In genomic region chr4:165208322-165208652, GRCh38 we compare ENCODE assay signal across 8 cellular contexts. TPM values are rescaled to one million over a fixed set of nuclear protein-coding genes. Genes with fewer than 3 reads are reported as not detected.
A peak's percentile ranks its signal among the peaks of the same experiment; 100 is the strongest.
DNase-seq lines count a peak whose midpoint lies in the region; ATAC-seq and TF ChIP-seq lines count a peak whose summit lies in the region.

No MANE protein-coding gene starts in this region.

- TF ChIP-seq CTCF in activated B cell treated with CpG ODN at 0.5 μM for 24 hours (IDR thresholded peaks at IDR 0.05) = no peak

- DNase-seq in NCI-H345 treated with DMSO at 0.1 percent for 48 hours (lab: John Stamatoyannopoulos, UW; ENCODE audit: unreplicated experiment) (peak; percentile 20), NCI-H345 (lab: John Stamatoyannopoulos, UW) (no peak), activated B cell treated with CpG ODN at 0.5 μM for 24 hours (no peak), iPS DF 6.9 (ENCODE audit: low read depth, low spot score) (no peak), 8988T (no peak), DMS53 (lab: John Stamatoyannopoulos, UW) (no peak), cortex of kidney (lab: John Stamatoyannopoulos, UW) (no peak)
- no peak for DNase-seq in stimulated activated naive B cell treated with anti-CD40 and anti-IgM and Interleukin-4, amounts not matched to agents 10 μg/mL and 1 μg/mL and 100 μg/mL, for 72 hours

- H3K9me3 ChIP-seq in iPS DF 6.9 (ENCODE audit: control insufficient read depth, insufficient read depth, low read length) = no peaks in the 10 kb centered on the region

- POLR2A ChIA-PET in activated B cell treated with CpG ODN at 0.5 μM for 24 hours (lab: Charles Lee) = interaction anchor here (1.2 to 1.8 kb wide), 2 partner anchors 95 to 119 kb away, joined by 4 to 16 read pairs; partner anchors contain the start of genes MSMO1 and TMEM192

- ATAC-seq in activated B cell treated with CpG ODN at 0.5 μM for 24 hours (ENCODE audit: low read depth) = no peak
- no peak for ATAC-seq in stimulated activated naive B cell treated with anti-CD40 and anti-IgM and Interleukin-4, amounts not matched to agents 10 μg/mL and 1 μg/mL and 100 μg/mL, for 72 hours (replicated peaks)

- H3K4me1 Mint-ChIP-seq in activated B cell treated with CpG ODN at 0.5 μM for 24 hours = peaks cover 80% of the 10 kb centered on the region
- peaks cover 54 to 81% of the 10 kb centered on the region in 2 donors for H3K4me1 Mint-ChIP-seq in stimulated activated naive B cell treated with anti-CD40 and anti-IgM and Interleukin-4, amounts not matched to agents 10 μg/mL and 1 μg/mL and 100 μg/mL, for 72 hours

- H3K36me3 ChIP-seq in iPS DF 6.9 (ENCODE audit: control insufficient read depth, insufficient read depth, low read length) = no peaks in the 10 kb centered on the region; the same call in 1 of the 2 replicates

- no peaks in the 10 kb centered on the region for H3K27me3 Mint-ChIP-seq in activated B cell treated with CpG ODN at 0.5 μM for 24 hours
- no peaks in the 10 kb centered on the region for H3K27me3 Mint-ChIP-seq in stimulated activated naive B cell treated with anti-CD40 and anti-IgM and Interleukin-4, amounts not matched to agents 10 μg/mL and 1 μg/mL and 100 μg/mL, for 72 hours

- intact Hi-C loops in activated B cell treated with CpG ODN at 0.5 μM for 24 hours (cut with micrococcal nuclease) = loop anchor here (10.0 kb wide), 1 partner anchor 47 kb away; no protein-coding TSS in a partner anchor

- no peaks in the 10 kb centered on the region for H3K27me3 ChIP-seq in iPS DF 6.9 (ENCODE audit: control insufficient read depth, insufficient read depth, low read length)

- peak overlapping the region; percentile 88 for H3K27ac Mint-ChIP-seq in activated B cell treated with CpG ODN at 0.5 μM for 24 hours
- H3K27ac Mint-ChIP-seq in stimulated activated naive B cell treated with anti-CD40 and anti-IgM and Interleukin-4, amounts not matched to agents 10 μg/mL and 1 μg/mL and 100 μg/mL, for 72 hours = peak overlapping the region; percentile 90

- WGBS in iPS DF 6.9 (ENCODE audit: insufficient coverage, insufficient read length) = no CpG with 5 or more reads among the region's 10 CpGs

- H3K9me3 Mint-ChIP-seq in activated B cell treated with CpG ODN at 0.5 μM for 24 hours = no peaks in the 10 kb centered on the region
- H3K9me3 Mint-ChIP-seq in stimulated activated naive B cell treated with anti-CD40 and anti-IgM and Interleukin-4, amounts not matched to agents 10 μg/mL and 1 μg/mL and 100 μg/mL, for 72 hours = no peaks in the 10 kb centered on the region

- H3K4me3 Mint-ChIP-seq in activated B cell treated with CpG ODN at 0.5 μM for 24 hours = peak overlapping the region; percentile 90
- H3K4me3 Mint-ChIP-seq in stimulated activated naive B cell treated with anti-CD40 and anti-IgM and Interleukin-4, amounts not matched to agents 10 μg/mL and 1 μg/mL and 100 μg/mL, for 72 hours = peak overlapping the region; percentile 70 to 84

- peaks cover 3% of the 10 kb centered on the region for H3K36me3 Mint-ChIP-seq in activated B cell treated with CpG ODN at 0.5 μM for 24 hours (ENCODE audit: low read depth)
- H3K36me3 Mint-ChIP-seq in stimulated activated naive B cell treated with anti-CD40 and anti-IgM and Interleukin-4, amounts not matched to agents 10 μg/mL and 1 μg/mL and 100 μg/mL, for 72 hours = peaks cover 0 to 2% of the 10 kb centered on the region in 2 donors

- peak overlapping the region; percentile 71; the same call in 1 of the 2 replicates for H3K4me3 ChIP-seq in iPS DF 6.9 (ENCODE audit: low read length)

- CTCF ChIA-PET in activated B cell treated with CpG ODN at 0.5 μM for 24 hours (lab: Charles Lee) = interaction anchor here (0.7 to 1.2 kb wide), 2 partner anchors 14 to 109 kb away, joined by 3 read pairs; no protein-coding TSS in a partner anchor

- no peak overlapping the region for H3K27ac ChIP-seq in iPS DF 6.9 (ENCODE audit: low read length)

- H3K4me1 ChIP-seq in iPS DF 6.9 (ENCODE audit: control insufficient read depth, insufficient read depth, low read length) = no peaks in the 10 kb centered on the region

RNA-seq across cellular contexts. Expression of gene KLHL2, which starts 0.9 kb away (rescaled TPM):
- total RNA-seq in activated B cell treated with CpG ODN at 0.5 μM for 24 hours = 21.5 and 21.9 TPM in 2 replicates
